14 cellular contexts compared by ENCODE assay signal in genomic region chr16:85283305-85284050, GRCh38.
DNase-seq lines count a peak whose midpoint lies in the region; ATAC-seq and TF ChIP-seq lines count a peak whose summit lies in the region.
"Had no signal": no experiment of that assay in that cellular context is flagged by ENCODE, and none has a peak within 500 bp of the region (broad histone marks: within the 10 kb centered on the region; RNA-seq: fewer than 3 reads in every experiment).

No MANE protein-coding gene starts in this region.

- H3K27me3 ChIP-seq in SJCRH30 (no peaks in the 10 kb centered on the region), dorsolateral prefrontal cortex (no peaks in the 10 kb centered on the region), mesenchymal stem cell (ENCODE audit: control insufficient read depth in 1 of 2, insufficient read depth in 1 of 2, low read length in 2 of 2) (no peaks in the 10 kb centered on the region), adrenal gland (no peaks in the 10 kb centered on the region), breast epithelium (no peaks in the 10 kb centered on the region)
- H3K27me3 ChIP-seq: BE2C had no signal

- H3K4me1 ChIP-seq in SJCRH30 (peaks cover 31% of the 10 kb centered on the region), mesenchymal stem cell (ENCODE audit: control insufficient read depth, insufficient read depth, low read depth, low read length) (peaks cover 16% of the 10 kb centered on the region), adrenal gland (replicated peaks in 1 of 2) (peaks cover 27 to 66% of the 10 kb centered on the region in 2 donors), breast epithelium (peaks cover 12 to 13% of the 10 kb centered on the region in 2 donors)
- H3K4me1 ChIP-seq: A549, Caco-2 had no signal

- H2BK12ac ChIP-seq in mesenchymal stem cell (ENCODE audit: low read length in 2 of 2), result peak overlapping the region in 1 of 2 experiments; percentile 57

- intact Hi-C loops in dorsolateral prefrontal cortex (cut with DNase I) (loop anchor here in 1 of 2 donors (5.0 kb wide), 1 partner anchor 369 kb away; no protein-coding TSS in a partner anchor), adrenal gland (cut with DNase I) (loop anchor here in 1 of 2 donors (10.0 kb wide), 1 partner anchor 331 kb away; the partner anchor contains the start of gene GSE1), breast epithelium (cut with DNase I; ENCODE audit: low total_unique reads) (no loop called here)

- no peak overlapping the region for H2AFZ ChIP-seq in mesenchymal stem cell (ENCODE audit: low read depth, low read length)
- H2AFZ ChIP-seq: GM23338 had no signal

- peaks cover 44% of the 10 kb centered on the region for H3K79me1 ChIP-seq in mesenchymal stem cell (replicated peaks; ENCODE audit: low read length, poor library complexity, severe bottlenecking)

- no peaks in the 10 kb centered on the region for H3K36me3 ChIP-seq in SJCRH30
- H3K36me3 ChIP-seq in mesenchymal stem cell (ENCODE audit: control insufficient read depth in 1 of 2, insufficient read depth in 2 of 2, low read depth in 1 of 2, low read length in 2 of 2), result peaks cover 0 to 20% of the 10 kb centered on the region in 2 experiments
- no peaks in the 10 kb centered on the region for H3K36me3 ChIP-seq in adrenal gland (replicated peaks in 1 of 2)
- H3K36me3 ChIP-seq in breast epithelium, result no peaks in the 10 kb centered on the region
- H3K36me3 ChIP-seq: BE2C had no signal

- H3K18ac ChIP-seq in mesenchymal stem cell (ENCODE audit: low read depth in 1 of 2, low read length in 2 of 2), result no peak overlapping the region

- no peak for TF ChIP-seq CTCF in dorsolateral prefrontal cortex (IDR thresholded peaks at IDR 0.05 in 54 of 56, conservative IDR thresholded peaks at IDR 0.05 in 2 of 56; ENCODE audit: low read depth in 1 of 56, partially characterized antibody in 56 of 56)
- TF ChIP-seq CTCF in adrenal gland (IDR thresholded peaks at IDR 0.05), result no peak
- no peak for TF ChIP-seq CTCF in breast epithelium (IDR thresholded peaks at IDR 0.05)

- H3K23ac ChIP-seq in mesenchymal stem cell (ENCODE audit: low read length in 2 of 2), result no peak overlapping the region

- H3K14ac ChIP-seq in mesenchymal stem cell (ENCODE audit: low read length in 2 of 2), result no peak overlapping the region

- H3K4me2 ChIP-seq in mesenchymal stem cell (ENCODE audit: low read length, poor library complexity, severe bottlenecking), result no peak overlapping the region
- H3K4me2 ChIP-seq: A549, GM23338 had no signal

- no peak overlapping the region for H2BK120ac ChIP-seq in mesenchymal stem cell (ENCODE audit: low read depth, low read length)

- TF ChIP-seq POLR2A in adrenal gland (IDR thresholded peaks at IDR 0.05) (no peak), breast epithelium (IDR thresholded peaks at IDR 0.05) (no peak)

- no peak overlapping the region for H4K91ac ChIP-seq in mesenchymal stem cell (ENCODE audit: low read length)

- H3K9ac ChIP-seq in mesenchymal stem cell (ENCODE audit: low read length), result no peak overlapping the region

- H3K9me3 ChIP-seq in SJCRH30 (replicated peaks), result no peaks in the 10 kb centered on the region
- no peaks in the 10 kb centered on the region for H3K9me3 ChIP-seq in mesenchymal stem cell (ENCODE audit: control insufficient read depth, low read length)
- H3K9me3 ChIP-seq in adrenal gland (replicated peaks in 1 of 3), result no peaks in the 10 kb centered on the region
- H3K9me3 ChIP-seq in breast epithelium, result no peaks in the 10 kb centered on the region
- H3K9me3 ChIP-seq: A549, BE2C, Caco-2 had no signal

- WGBS in mesenchymal stem cell, result 93% methylated on average over 18 of the region's 22 CpGs
- WGBS in adrenal gland, 4 donors, result 91 to 96% (median 93%) methylated on average over 9 to 22 of the region's 22 CpGs

- no peak overlapping the region for H2BK15ac ChIP-seq in mesenchymal stem cell (ENCODE audit: low read depth, poor library complexity, severe bottlenecking)

- no peak overlapping the region for H2AK5ac ChIP-seq in mesenchymal stem cell (ENCODE audit: low read length, severe bottlenecking)

- peak overlapping the region in 1 of 2 experiments; percentile 17 for H3K4ac ChIP-seq in mesenchymal stem cell (ENCODE audit: low read depth in 1 of 2, low read length in 2 of 2)

- no peak overlapping the region for H2BK5ac ChIP-seq in mesenchymal stem cell (ENCODE audit: low read depth, low read length, poor library complexity, severe bottlenecking)

- H3K4me3 ChIP-seq in SJCRH30 (no peak overlapping the region), dorsolateral prefrontal cortex (no peak overlapping the region), mesenchymal stem cell (ENCODE audit: insufficient read depth in 1 of 2, low read depth in 1 of 2, low read length in 2 of 2) (no peak overlapping the region), adrenal gland (no peak overlapping the region), breast epithelium (no peak overlapping the region)
- H3K4me3 ChIP-seq: A549, GM23338 had no signal

- H3K27ac ChIP-seq in SJCRH30 (peak overlapping the region; percentile 35; the same call in 1 of the 2 replicates), dorsolateral prefrontal cortex (peak overlapping the region in 44 of 59 donors; percentile 12 to 97 (median 62)), mesenchymal stem cell (ENCODE audit: low read length, poor library complexity, severe bottlenecking) (no peak overlapping the region), adrenal gland (peak overlapping the region in 1 of 5 donors; percentile 94), breast epithelium (no peak overlapping the region)
- H3K27ac ChIP-seq: A549 had no signal

- no peak for ATAC-seq in GM21423 (IDR thresholded peaks at IDR 0.05; ENCODE audit: unreplicated experiment)
- ATAC-seq: A549 had no signal

- no peak for DNase-seq in SJCRH30
- DNase-seq in dorsolateral prefrontal cortex, result no peak
- DNase-seq in mesenchymal stem cell, result no peak
- DNase-seq in adrenal gland, result no peak
- no peak for DNase-seq in mucosa of gallbladder (ENCODE audit: low spot score)
- no peak for DNase-seq in breast epithelium (ENCODE audit: low spot score in 2 of 2)
- DNase-seq: BE2C; Caco-2; CD8-positive, alpha-beta memory T cell; GF-D8; H9 had no signal

- peak overlapping the region; percentile 27 for H4K8ac ChIP-seq in mesenchymal stem cell (ENCODE audit: low read length)

Comparison
In these comparisons a context has a peak if more than half of its experiments do, and no peak if none do; other contexts are left out.
1. H3K27ac ChIP-seq: peak in SJCRH30 (single experiment) and dorsolateral prefrontal cortex (44 of 59); none in mesenchymal stem cell (single experiment) and breast epithelium (0 of 2).